In genomic region chr7:116165717-116166116, GRCh38 we compare ENCODE assay signal across 2 cellular contexts.
TF ChIP-seq lines count a peak whose summit lies in the region.

No MANE protein-coding gene starts in this region.

TF ChIP-seq in GM23338, 12 proteins besides CTCF, POLR2A, EP300 and RAD21 (continued from another document):
- TF ChIP-seq, protein P1, sequence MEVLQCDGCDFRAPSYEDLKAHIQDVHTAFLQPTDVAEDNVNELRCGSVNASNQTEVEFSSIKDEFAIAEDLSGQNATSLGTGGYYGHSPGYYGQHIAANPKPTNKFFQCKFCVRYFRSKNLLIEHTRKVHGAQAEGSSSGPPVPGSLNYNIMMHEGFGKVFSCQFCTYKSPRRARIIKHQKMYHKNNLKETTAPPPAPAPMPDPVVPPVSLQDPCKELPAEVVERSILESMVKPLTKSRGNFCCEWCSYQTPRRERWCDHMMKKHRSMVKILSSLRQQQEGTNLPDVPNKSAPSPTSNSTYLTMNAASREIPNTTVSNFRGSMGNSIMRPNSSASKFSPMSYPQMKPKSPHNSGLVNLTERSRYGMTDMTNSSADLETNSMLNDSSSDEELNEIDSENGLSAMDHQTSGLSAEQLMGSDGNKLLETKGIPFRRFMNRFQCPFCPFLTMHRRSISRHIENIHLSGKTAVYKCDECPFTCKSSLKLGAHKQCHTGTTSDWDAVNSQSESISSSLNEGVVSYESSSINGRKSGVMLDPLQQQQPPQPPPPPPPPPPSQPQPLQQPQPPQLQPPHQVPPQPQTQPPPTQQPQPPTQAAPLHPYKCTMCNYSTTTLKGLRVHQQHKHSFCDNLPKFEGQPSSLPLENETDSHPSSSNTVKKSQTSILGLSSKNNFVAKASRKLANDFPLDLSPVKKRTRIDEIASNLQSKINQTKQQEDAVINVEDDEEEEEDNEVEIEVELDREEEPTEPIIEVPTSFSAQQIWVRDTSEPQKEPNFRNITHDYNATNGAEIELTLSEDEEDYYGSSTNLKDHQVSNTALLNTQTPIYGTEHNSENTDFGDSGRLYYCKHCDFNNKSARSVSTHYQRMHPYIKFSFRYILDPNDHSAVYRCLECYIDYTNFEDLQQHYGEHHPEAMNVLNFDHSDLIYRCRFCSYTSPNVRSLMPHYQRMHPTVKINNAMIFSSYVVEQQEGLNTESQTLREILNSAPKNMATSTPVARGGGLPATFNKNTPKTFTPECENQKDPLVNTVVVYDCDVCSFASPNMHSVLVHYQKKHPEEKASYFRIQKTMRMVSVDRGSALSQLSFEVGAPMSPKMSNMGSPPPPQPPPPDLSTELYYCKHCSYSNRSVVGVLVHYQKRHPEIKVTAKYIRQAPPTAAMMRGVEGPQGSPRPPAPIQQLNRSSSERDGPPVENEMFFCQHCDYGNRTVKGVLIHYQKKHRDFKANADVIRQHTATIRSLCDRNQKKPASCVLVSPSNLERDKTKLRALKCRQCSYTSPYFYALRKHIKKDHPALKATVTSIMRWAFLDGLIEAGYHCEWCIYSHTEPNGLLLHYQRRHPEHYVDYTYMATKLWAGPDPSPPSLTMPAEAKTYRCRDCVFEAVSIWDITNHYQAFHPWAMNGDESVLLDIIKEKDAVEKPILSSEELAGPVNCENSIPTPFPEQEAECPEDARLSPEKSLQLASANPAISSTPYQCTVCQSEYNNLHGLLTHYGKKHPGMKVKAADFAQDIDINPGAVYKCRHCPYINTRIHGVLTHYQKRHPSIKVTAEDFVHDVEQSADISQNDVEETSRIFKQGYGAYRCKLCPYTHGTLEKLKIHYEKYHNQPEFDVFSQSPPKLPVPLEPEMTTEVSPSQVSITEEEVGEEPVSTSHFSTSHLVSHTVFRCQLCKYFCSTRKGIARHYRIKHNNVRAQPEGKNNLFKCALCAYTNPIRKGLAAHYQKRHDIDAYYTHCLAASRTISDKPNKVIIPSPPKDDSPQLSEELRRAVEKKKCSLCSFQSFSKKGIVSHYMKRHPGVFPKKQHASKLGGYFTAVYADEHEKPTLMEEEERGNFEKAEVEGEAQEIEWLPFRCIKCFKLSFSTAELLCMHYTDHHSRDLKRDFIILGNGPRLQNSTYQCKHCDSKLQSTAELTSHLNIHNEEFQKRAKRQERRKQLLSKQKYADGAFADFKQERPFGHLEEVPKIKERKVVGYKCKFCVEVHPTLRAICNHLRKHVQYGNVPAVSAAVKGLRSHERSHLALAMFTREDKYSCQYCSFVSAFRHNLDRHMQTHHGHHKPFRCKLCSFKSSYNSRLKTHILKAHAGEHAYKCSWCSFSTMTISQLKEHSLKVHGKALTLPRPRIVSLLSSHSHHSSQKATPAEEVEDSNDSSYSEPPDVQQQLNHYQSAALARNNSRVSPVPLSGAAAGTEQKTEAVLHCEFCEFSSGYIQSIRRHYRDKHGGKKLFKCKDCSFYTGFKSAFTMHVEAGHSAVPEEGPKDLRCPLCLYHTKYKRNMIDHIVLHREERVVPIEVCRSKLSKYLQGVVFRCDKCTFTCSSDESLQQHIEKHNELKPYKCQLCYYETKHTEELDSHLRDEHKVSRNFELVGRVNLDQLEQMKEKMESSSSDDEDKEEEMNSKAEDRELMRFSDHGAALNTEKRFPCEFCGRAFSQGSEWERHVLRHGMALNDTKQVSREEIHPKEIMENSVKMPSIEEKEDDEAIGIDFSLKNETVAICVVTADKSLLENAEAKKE (CRISPR knock-in tag; IDR thresholded peaks at IDR 0.05) = no peak
- no peak for TF ChIP-seq JUNB (IDR thresholded peaks at IDR 0.05; ENCODE audit: unreplicated experiment)
- TF ChIP-seq CREB1 (CRISPR knock-in tag; IDR thresholded peaks at IDR 0.05; ENCODE audit: low read depth) = no peak
- TF ChIP-seq EZH2 (IDR thresholded peaks at IDR 0.05; ENCODE audit: low read depth, unreplicated experiment) = no peak
- TF ChIP-seq REST (IDR thresholded peaks at IDR 0.05; ENCODE audit: unreplicated experiment) = no peak

TF ChIP-seq in HepG2, 621 proteins besides CTCF, POLR2A, EP300 and RAD21 (continued from another document):
- TF ChIP-seq CEBPZ (IDR thresholded peaks at IDR 0.05; ENCODE audit: low read length) (no peak), ZNF816 (CRISPR knock-in tag; IDR thresholded peaks at IDR 0.05; ENCODE audit: borderline replicate concordance) (no peak), RFXANK (CRISPR knock-in tag; IDR thresholded peaks at IDR 0.05) (no peak)
